In genomic region chr1:246608616-246609376, GRCh38 we compare ENCODE assay signal across 9 cellular contexts. TPM values are rescaled to one million over a fixed set of nuclear protein-coding genes. Genes with fewer than 3 reads are reported as not detected.
DNase-seq lines count a peak whose midpoint lies in the region; ATAC-seq and TF ChIP-seq lines count a peak whose summit lies in the region.
"Had no signal": no experiment of that assay in that cellular context is flagged by ENCODE, and none has a peak within 500 bp of the region (broad histone marks: within the 10 kb centered on the region; RNA-seq: fewer than 3 reads in every experiment).

No MANE protein-coding gene starts in this region.

- H3K79me2 ChIP-seq in PC-9 (ENCODE audit: low read depth) = no peaks in the 10 kb centered on the region

- no peaks in the 10 kb centered on the region for H3K27me3 ChIP-seq in PC-9 (ENCODE audit: insufficient read depth, low read depth)
- H3K27me3 ChIP-seq: tibial artery had no signal

- peaks cover 15% of the 10 kb centered on the region for H3K4me1 ChIP-seq in PC-9 (replicated peaks; ENCODE audit: insufficient read depth)

- ATAC-seq in HG02885 (IDR thresholded peaks at IDR 0.05; ENCODE audit: poor library complexity, unreplicated experiment) (peak; percentile 74), left colon (peak; percentile 98), GM21528 (IDR thresholded peaks at IDR 0.05; ENCODE audit: low FRiP score, unreplicated experiment) (no peak)

- H3K4me3 ChIP-seq in PC-9 = no peak overlapping the region
- H3K4me3 ChIP-seq: tibial artery had no signal

- H3K9me3 ChIP-seq in PC-9 (ENCODE audit: insufficient read depth, low read depth) = no peaks in the 10 kb centered on the region
- H3K9me3 ChIP-seq: tibial artery had no signal

- 0 out of 2 replicates have a peak overlapping the region, but pooled peaks have one; percentile 61 for H2AFZ ChIP-seq in PC-9

- POLR2A ChIA-PET in PC-9 (lab: Charles Lee; ENCODE audit: unreplicated experiment) = interaction anchor here (0.7 kb wide), 1 partner anchor 15 kb away, joined by 3 read pairs; no protein-coding TSS in a partner anchor

- TF ChIP-seq CTCF in PC-9 (conservative IDR thresholded peaks at IDR 0.05) = no peak

- intact Hi-C loops in PC-9 (cut with micrococcal nuclease; ENCODE audit: unreplicated experiment) (loop anchor here (1.0 to 2.0 kb wide), 3 partner anchors 24 to 106 kb away; partner anchors contain the start of genes CNST and TFB2M), left colon (cut with DNase I, micrococcal nuclease) (no loop called here)

- CTCF ChIA-PET in PC-9 (lab: Charles Lee) = interaction anchor here (1.1 kb wide), 1 partner anchor 81 kb away, joined by 4 read pairs; no protein-coding TSS in a partner anchor

- H3K36me3 ChIP-seq in PC-9 (ENCODE audit: low read depth) = no peaks in the 10 kb centered on the region
- H3K36me3 ChIP-seq: tibial artery had no signal

- peak overlapping the region; percentile 48 for H3K4me2 ChIP-seq in PC-9

- H3K9me2 ChIP-seq in PC-9 (ENCODE audit: insufficient read depth) = no peaks in the 10 kb centered on the region

- BruUV-seq in PC-9 (replicated peaks; lab: Mats Ljungman, UMichigan) = no TSS peak

- H3K27ac ChIP-seq in PC-9 = peak overlapping the region; percentile 81

- peaks cover 18% of the 10 kb centered on the region; the same call in 1 of the 2 replicates for H3F3A ChIP-seq in PC-9 (ENCODE audit: insufficient read depth, low read depth)

- DNase-seq in ELF-1 (ENCODE audit: low read depth, low spot score) = peak; percentile 63
- peak; percentile 91 to 96 for DNase-seq in PC-9
- DNase-seq in brain pericyte (ENCODE audit: low read depth, low spot score) = peak; percentile 55
- DNase-seq in left colon = peak; percentile 71 to 91
- peak; percentile 9 to 15 for DNase-seq in stimulated activated CD8-positive, alpha-beta memory T cell treated with anti-CD3 and anti-CD28 coated beads, Interleukin-2, amount 100 ng/mL, for 48 hours (ENCODE audit: low read depth in 2 of 2)
- DNase-seq in activated effector memory CD4-positive, alpha-beta T cell treated with Interleukin-2 at 50 U/mL for 16 hours = no peak

- no peaks in the 10 kb centered on the region for H4K20me1 ChIP-seq in PC-9 (ENCODE audit: insufficient read depth)

RNA-seq across cellular contexts. Expression of gene CNST, which starts 42.5 kb away (rescaled TPM):
- total RNA-seq in PC-9 (2021) = 9.1 and 13.1 TPM in 2 replicates
- total RNA-seq in left colon = 10 to 100 TPM; 40.2 to 45.0 TPM

RNA-seq across cellular contexts. Expression of gene TFB2M, which starts 42.7 kb away (rescaled TPM):
- 16.2 and 17.8 TPM in 2 replicates for total RNA-seq in PC-9 (2021)
- total RNA-seq in left colon = 10 to 100 TPM; 10.2 to 12.3 TPM
